ENCODE assay signal across 13 cellular contexts in the genomic region with DNA sequence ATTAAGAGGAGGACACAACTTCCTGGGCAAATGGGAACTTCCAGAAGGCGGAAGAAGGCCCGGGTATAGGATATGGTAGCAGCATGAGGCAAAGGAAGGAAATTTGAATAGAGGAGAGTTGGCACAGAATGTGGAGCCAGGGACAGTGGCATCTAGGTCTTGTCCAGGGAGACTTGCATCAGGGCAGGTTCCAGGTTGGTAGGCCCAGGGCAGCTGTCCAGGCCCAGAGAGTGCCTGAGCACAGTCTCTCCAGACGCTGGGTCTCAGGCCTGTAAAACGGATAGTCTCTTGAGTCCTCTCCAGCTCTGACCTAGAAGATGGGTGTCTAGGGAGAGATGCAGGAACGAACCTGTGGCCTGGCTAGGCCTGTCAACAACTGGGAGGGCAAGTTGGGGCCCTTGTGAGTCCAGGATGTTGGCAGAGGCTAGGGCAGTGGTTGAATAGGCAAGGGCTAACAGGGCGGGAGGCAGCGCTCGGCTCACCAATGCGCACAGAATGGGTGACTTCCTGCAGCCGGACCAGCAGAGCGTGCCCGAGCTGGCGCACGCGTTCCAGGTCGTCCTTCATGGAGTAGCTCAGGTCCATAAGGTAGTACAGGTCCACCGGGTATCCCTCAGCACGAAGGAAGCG. TPM values are rescaled to one million over a fixed set of nuclear protein-coding genes. Genes with fewer than 3 reads are reported as not detected.
DNase-seq lines count a peak whose midpoint lies in the region; ATAC-seq and TF ChIP-seq lines count a peak whose summit lies in the region.
"Had no signal": no experiment of that assay in that cellular context is flagged by ENCODE, and none has a peak within 500 bp of the region (broad histone marks: within the 10 kb centered on the region; RNA-seq: fewer than 3 reads in every experiment).

No MANE protein-coding gene starts in this region.

- peak overlapping the region; percentile 97 for H3K4me2 ChIP-seq in MM.1S (ENCODE audit: low read depth, low read length)

- no peak for DNase-seq in activated CD4-positive, alpha-beta T cell treated with anti-CD3 and anti-CD28 coated beads, Interleukin-2, amount 10 ng/mL, durations not matched to agents 7 days and 5 days
- no peak for DNase-seq in activated CD4-positive, alpha-beta T cell treated with anti-CD3 and anti-CD28 coated beads, Interleukin-2, amount 50 U/mL, for 1 hour
- DNase-seq in MM.1S (no peak), spleen (no peak)
- no peak for DNase-seq in activated CD4-positive, CD25-positive, alpha-beta regulatory T cell treated with anti-CD3 and anti-CD28 coated beads, Interleukin-2, amount 50 U/mL, for 72 hours
- DNase-seq: NCI-H526 treated with DMSO at 0.1 percent for 48 hours, SW 1271 had no signal

- no peaks in the 10 kb centered on the region for H3K9me2 ChIP-seq in MM.1S (replicated peaks; ENCODE audit: insufficient read depth, low read length)

- peaks cover 62% of the 10 kb centered on the region for H3K4me1 Mint-ChIP-seq in activated CD4-positive, alpha-beta T cell treated with anti-CD3 and anti-CD28 coated beads, Interleukin-2, amount 10 ng/mL, durations not matched to agents 7 days and 5 days

- H3K36me3 ChIP-seq in MM.1S (replicated peaks; ENCODE audit: insufficient read depth, low read length) (peaks cover 67% of the 10 kb centered on the region), iPS-15b (ENCODE audit: control insufficient read depth, insufficient read depth, low read length) (no peaks in the 10 kb centered on the region), spleen (peaks cover 0 to 64% (median 22%) of the 10 kb centered on the region in 6 donors)
- H3K36me3 ChIP-seq: cardiac muscle cell, ovary had no signal

- H3K27ac Mint-ChIP-seq in activated CD4-positive, alpha-beta T cell treated with anti-CD3 and anti-CD28 coated beads, Interleukin-2, amount 10 ng/mL, durations not matched to agents 7 days and 5 days = peak overlapping the region; percentile 76

- H2AFZ ChIP-seq in MM.1S (ENCODE audit: low read length) = no peak overlapping the region

- H3K9me3 ChIP-seq in MM.1S (replicated peaks; ENCODE audit: insufficient read depth, low read length) = no peaks in the 10 kb centered on the region
- no peaks in the 10 kb centered on the region for H3K9me3 ChIP-seq in iPS-15b (ENCODE audit: control insufficient read depth, insufficient read depth, low read length)
- no peaks in the 10 kb centered on the region for H3K9me3 ChIP-seq in spleen
- H3K9me3 ChIP-seq: ovary had no signal

- ATAC-seq in GM21737 (IDR thresholded peaks at IDR 0.05; ENCODE audit: unreplicated experiment) (no peak), GM19452 (IDR thresholded peaks at IDR 0.05; ENCODE audit: unreplicated experiment) (no peak)

- H3K4me3 Mint-ChIP-seq in activated CD4-positive, alpha-beta T cell treated with anti-CD3 and anti-CD28 coated beads, Interleukin-2, amount 10 ng/mL, durations not matched to agents 7 days and 5 days = peak overlapping the region; percentile 34

- WGBS in spleen, 5 donors = 57 to 79% (median 72%) methylated on average over 16 to 19 of the region's 19 CpGs

- TF ChIP-seq POLR2A in spleen (IDR thresholded peaks at IDR 0.05) = no peak

- peak overlapping the region; percentile 99 for H3K27ac ChIP-seq in MM.1S (ENCODE audit: low read length)
- peak overlapping the region; percentile 27 to 72 (median 50) for H3K27ac ChIP-seq in spleen
- H3K27ac ChIP-seq: cardiac muscle cell, ovary had no signal

- CTCF ChIA-PET in activated CD4-positive, alpha-beta T cell treated with anti-CD3 and anti-CD28 coated beads, Interleukin-2, amount 10 ng/mL, durations not matched to agents 7 days and 5 days (lab: Charles Lee) = interaction anchor here (0.5 to 2.2 kb wide), 11 partner anchors 9 to 336 kb away, joined by 3 to 10 read pairs (median 3); a partner anchor contains a TSS

- H3K27me3 ChIP-seq in MM.1S (replicated peaks; ENCODE audit: insufficient read depth, low read length) (no peaks in the 10 kb centered on the region), iPS-15b (ENCODE audit: control insufficient read depth, insufficient read depth, low read length) (peaks cover 71% of the 10 kb centered on the region), spleen (replicated peaks in 1 of 7) (no peaks in the 10 kb centered on the region)
- H3K27me3 ChIP-seq: ovary had no signal

- H3K9ac ChIP-seq in MM.1S (ENCODE audit: low read length) (peak overlapping the region; percentile 99), iPS-15b (ENCODE audit: low read depth, low read length) (no peak overlapping the region)

- TF ChIP-seq CTCF in MM.1S (IDR thresholded peaks at IDR 0.05; ENCODE audit: low read length) (no peak), spleen (IDR thresholded peaks at IDR 0.05 in 8 of 11, conservative IDR thresholded peaks at IDR 0.05 in 3 of 11) (no peak)

- intact Hi-C loops in spleen (cut with DNase I; ENCODE audit: low total_unique reads) = no loop called here

- peak overlapping the region; percentile 94 for H3K4me3 ChIP-seq in MM.1S (ENCODE audit: low read length)
- peak overlapping the region; percentile 1 for H3K4me3 ChIP-seq in iPS-15b (ENCODE audit: low read depth, low read length)
- H3K4me3 ChIP-seq in spleen = peak overlapping the region in 4 of 8 donors; percentile 4 to 56 (median 24)
- H3K4me3 ChIP-seq: cardiac muscle cell, ovary had no signal

- H3K9me3 Mint-ChIP-seq in activated CD4-positive, alpha-beta T cell treated with anti-CD3 and anti-CD28 coated beads, Interleukin-2, amount 10 ng/mL, durations not matched to agents 7 days and 5 days = no peaks in the 10 kb centered on the region

- POLR2A ChIA-PET in activated CD4-positive, alpha-beta T cell treated with anti-CD3 and anti-CD28 coated beads, Interleukin-2, amount 10 ng/mL, durations not matched to agents 7 days and 5 days (lab: Charles Lee) = interaction anchor here (0.6 kb wide), 1 partner anchor 35 kb away, joined by 4 read pairs; no protein-coding TSS in a partner anchor

- H3K4me1 ChIP-seq in MM.1S (ENCODE audit: low read length) = peaks cover 44% of the 10 kb centered on the region
- H3K4me1 ChIP-seq in iPS-15b (ENCODE audit: control insufficient read depth, insufficient read depth, low read length) = no peaks in the 10 kb centered on the region
- H3K4me1 ChIP-seq in spleen = peaks cover 38 to 72% (median 59%) of the 10 kb centered on the region in 6 donors

- peaks cover 87% of the 10 kb centered on the region for H3K36me3 Mint-ChIP-seq in activated CD4-positive, alpha-beta T cell treated with anti-CD3 and anti-CD28 coated beads, Interleukin-2, amount 10 ng/mL, durations not matched to agents 7 days and 5 days (ENCODE audit: low read depth)

- no peaks in the 10 kb centered on the region for H3K27me3 Mint-ChIP-seq in activated CD4-positive, alpha-beta T cell treated with anti-CD3 and anti-CD28 coated beads, Interleukin-2, amount 10 ng/mL, durations not matched to agents 7 days and 5 days

- H3K79me2 ChIP-seq in MM.1S (ENCODE audit: low read length) = peaks cover 86% of the 10 kb centered on the region

- peaks cover 52% of the 10 kb centered on the region for H4K20me1 ChIP-seq in MM.1S (ENCODE audit: insufficient read depth, low read length)

- peaks cover 97% of the 10 kb centered on the region for H3F3A ChIP-seq in MM.1S (ENCODE audit: insufficient read depth, low read length)

RNA-seq across cellular contexts. Expression of a gene that starts 9.9 kb away (rescaled TPM):
- 100 to 1,000 TPM; 621 to 702 TPM for total RNA-seq in activated CD4-positive, alpha-beta T cell treated with anti-CD3 and anti-CD28 coated beads, Interleukin-2, amount 10 ng/mL, durations not matched to agents 7 days and 5 days
- total RNA-seq in spleen = 10 to 100 TPM; 35.5 to 75.5 (median 62.2) TPM
- polyA plus RNA-seq in spleen = 10 to 100 TPM; 23.9 to 62.5 (median 46.5) TPM
- total RNA-seq: M059J had no signal

RNA-seq across cellular contexts. Expression of a gene that starts 16.4 kb away (rescaled TPM):
- 10 to 100 TPM; 33.3 to 34.7 TPM for total RNA-seq in activated CD4-positive, alpha-beta T cell treated with anti-CD3 and anti-CD28 coated beads, Interleukin-2, amount 10 ng/mL, durations not matched to agents 7 days and 5 days
- total RNA-seq in spleen = 10 to 100 TPM; 33.7 to 73.0 (median 39.7) TPM
- 10 to 100 TPM; 17.9 to 36.3 (median 34.1) TPM for polyA plus RNA-seq in spleen

RNA-seq across cellular contexts. Expression of a gene that starts 16.6 kb away (rescaled TPM):
- total RNA-seq in activated CD4-positive, alpha-beta T cell treated with anti-CD3 and anti-CD28 coated beads, Interleukin-2, amount 10 ng/mL, durations not matched to agents 7 days and 5 days = 10 to 100 TPM; 38.9 to 44.1 TPM
- total RNA-seq in spleen = 10 to 100 TPM; 23.6 to 66.1 (median 45.1) TPM
- 10 to 100 TPM in 1 of 3 donors, 1 to 10 TPM in 2; 5.6 to 12.1 (median 7.5) TPM for polyA plus RNA-seq in spleen

RNA-seq across cellular contexts. Expression of a gene that starts 34.9 kb away (rescaled TPM):
- total RNA-seq in activated CD4-positive, alpha-beta T cell treated with anti-CD3 and anti-CD28 coated beads, Interleukin-2, amount 10 ng/mL, durations not matched to agents 7 days and 5 days = 10 to 100 TPM; 58.3 to 59.7 TPM
- 10 to 100 TPM in 5 of 7 donors, 1 to 10 TPM in 2; 9.4 to 20.8 (median 14.4) TPM for total RNA-seq in spleen
- polyA plus RNA-seq in spleen = 10 to 100 TPM in 1 of 3 donors, 1 to 10 TPM in 2; 4.6 to 10.1 (median 4.9) TPM

Comparison
In these comparisons a context has a peak if more than half of its experiments do, and no peak if none do; other contexts are left out.
1. RNA of a gene that starts 9.9 kb away (total RNA-seq): 621 to 702 TPM in activated CD4-positive, alpha-beta T cell treated with anti-CD3 and anti-CD28 coated beads, Interleukin-2, amount 10 ng/mL, durations not matched to agents 7 days and 5 days; 35.5 to 75.5 TPM in spleen; every median in the first group is over 4 times any median in the second.